In the genomic region with DNA sequence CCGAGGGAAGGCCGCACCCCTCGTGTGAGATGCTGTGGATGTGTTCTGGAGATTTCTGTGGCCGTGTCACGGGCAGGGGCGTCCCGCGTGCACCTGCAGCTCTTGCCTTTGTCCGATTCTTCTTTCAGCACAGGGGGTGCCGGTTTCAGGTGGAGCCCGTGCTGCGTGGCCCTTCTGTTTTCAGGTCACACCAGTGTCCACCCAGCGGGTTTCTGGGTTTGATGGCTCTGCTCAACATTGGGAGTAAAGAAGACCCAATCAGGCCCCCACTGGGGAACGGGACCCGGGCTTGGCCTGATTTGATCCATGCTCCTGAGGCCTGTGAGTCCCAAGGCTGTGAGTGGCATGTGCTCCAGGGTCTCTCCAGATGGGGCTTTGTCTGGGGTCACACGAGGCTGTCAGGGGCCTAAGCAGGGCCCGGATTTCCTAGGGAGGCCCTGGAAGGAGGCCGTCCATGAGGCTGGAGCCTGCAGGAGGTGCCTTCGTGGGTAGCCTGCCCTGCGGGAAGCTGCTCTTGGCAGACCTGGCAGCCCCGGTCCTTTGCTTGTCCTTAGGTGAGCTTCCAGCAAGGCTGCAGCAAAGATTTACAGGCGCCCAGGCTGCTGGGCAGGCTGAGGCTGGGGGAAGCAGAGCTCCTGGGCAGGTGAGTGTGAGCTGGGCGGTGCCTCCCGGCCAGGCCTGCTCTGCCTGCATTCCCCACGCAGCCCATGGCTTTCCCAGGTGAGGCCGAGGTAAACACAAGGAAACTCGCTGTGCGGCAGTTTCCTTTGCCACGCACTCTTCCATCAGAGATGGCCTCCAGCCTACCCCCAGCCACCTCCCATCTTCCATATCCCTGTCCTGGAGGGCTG, we compare ENCODE assay signal across 1 cellular context.
TF ChIP-seq lines count a peak whose summit lies in the region.

No MANE protein-coding gene starts in this region.

TF ChIP-seq in H1, 55 proteins besides CTCF, POLR2A, EP300 and RAD21:
- TF ChIP-seq, protein P1, sequence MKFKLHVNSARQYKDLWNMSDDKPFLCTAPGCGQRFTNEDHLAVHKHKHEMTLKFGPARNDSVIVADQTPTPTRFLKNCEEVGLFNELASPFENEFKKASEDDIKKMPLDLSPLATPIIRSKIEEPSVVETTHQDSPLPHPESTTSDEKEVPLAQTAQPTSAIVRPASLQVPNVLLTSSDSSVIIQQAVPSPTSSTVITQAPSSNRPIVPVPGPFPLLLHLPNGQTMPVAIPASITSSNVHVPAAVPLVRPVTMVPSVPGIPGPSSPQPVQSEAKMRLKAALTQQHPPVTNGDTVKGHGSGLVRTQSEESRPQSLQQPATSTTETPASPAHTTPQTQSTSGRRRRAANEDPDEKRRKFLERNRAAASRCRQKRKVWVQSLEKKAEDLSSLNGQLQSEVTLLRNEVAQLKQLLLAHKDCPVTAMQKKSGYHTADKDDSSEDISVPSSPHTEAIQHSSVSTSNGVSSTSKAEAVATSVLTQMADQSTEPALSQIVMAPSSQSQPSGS (IDR thresholded peaks at IDR 0.05; ENCODE audit: low read length), result no peak
- TF ChIP-seq CTBP2 (IDR thresholded peaks at IDR 0.05; ENCODE audit: borderline replicate concordance, insufficient read depth, insufficient read length, low read length) (no peak), BACH1 (IDR thresholded peaks at IDR 0.05; ENCODE audit: low read length) (no peak), CHD1 (IDR thresholded peaks at IDR 0.05; ENCODE audit: low read depth, low read length) (no peak), YY1 (IDR thresholded peaks at IDR 0.05; ENCODE audit: low read depth, low read length) (no peak), CEBPB (IDR thresholded peaks at IDR 0.05; ENCODE audit: low read depth, low read length) (no peak), RFX5 (IDR thresholded peaks at IDR 0.05; ENCODE audit: borderline replicate concordance, low read depth, low read length) (no peak), TBP (IDR thresholded peaks at IDR 0.05; ENCODE audit: low read depth, low read length) (no peak), FOSL1 (IDR thresholded peaks at IDR 0.05; ENCODE audit: insufficient read depth, low read depth, low read length) (no peak), KDM5A (IDR thresholded peaks at IDR 0.05; ENCODE audit: low read length) (no peak)
